ENCODE assay signal across 16 cellular contexts in genomic region chrX:135403374-135403773, GRCh38.
"Had no signal": no experiment of that assay in that cellular context is flagged by ENCODE, and none has a peak within 500 bp of the region (broad histone marks: within the 10 kb centered on the region; RNA-seq: fewer than 3 reads in every experiment).

No MANE protein-coding gene starts in this region.

- H3K9me3 ChIP-seq: ovary, thyroid gland, vagina had no signal

- DNase-seq: activated effector memory CD4-positive, alpha-beta T cell treated with anti-CD3 and anti-CD28 coated beads, Interleukin-2, amount 50 U/mL, for 16 hours; amygdala; brain microvascular endothelial cell; cerebellar nuclear complex; dermis blood vessel endothelial cell; endodermal cell; ovary; retina; stimulated activated CD4-positive, alpha-beta T cell treated with anti-CD3 and anti-CD28 coated beads, Interleukin-15, amount 100 ng/mL, for 24 hours; stimulated activated CD4-positive, alpha-beta T cell treated with anti-CD3 and anti-CD28 coated beads, Interleukin-4, amount 100 ng/mL, for 24 hours; thyroid gland had no signal

- H3K27ac Mint-ChIP-seq: endodermal cell, neural progenitor cell, WTC11 had no signal

- H3K4me3 Mint-ChIP-seq: endodermal cell, neural progenitor cell, WTC11 had no signal

- H3K27me3 ChIP-seq: brain microvascular endothelial cell, hepatocyte, neural progenitor cell, ovary, thyroid gland, vagina had no signal

- H3K36me3 Mint-ChIP-seq: neural progenitor cell, WTC11 had no signal

- H3K4me1 ChIP-seq: thyroid gland, vagina had no signal

- H3K9me3 Mint-ChIP-seq: neural progenitor cell, WTC11 had no signal

- H3K4me3 ChIP-seq: hepatocyte, neural progenitor cell, ovary, SK-N-MC, thyroid gland, vagina had no signal

- ATAC-seq: WTC11 had no signal

- H3K27ac ChIP-seq: brain microvascular endothelial cell, hepatocyte, neural progenitor cell, ovary, SK-N-MC, thyroid gland, vagina had no signal

- H3K36me3 ChIP-seq: brain microvascular endothelial cell, neural progenitor cell, ovary, thyroid gland, vagina had no signal
